In genomic region chr6:7085911-7086310, GRCh38 we compare ENCODE assay signal across 8 cellular contexts. TPM values are rescaled to one million over a fixed set of nuclear protein-coding genes. Genes with fewer than 3 reads are reported as not detected.
DNase-seq lines count a peak whose midpoint lies in the region; ATAC-seq and TF ChIP-seq lines count a peak whose summit lies in the region.

No MANE protein-coding gene starts in this region.

- no peaks in the 10 kb centered on the region for H3K27me3 ChIP-seq in BLaER1 treated with 17β-estradiol and CSF1 and Interleukin-3, amounts not matched to agents 10 nM and 100 nM
- no peaks in the 10 kb centered on the region for H3K27me3 ChIP-seq in IMR-90 (ENCODE audit: control insufficient read depth, insufficient read depth, low read length)
- H3K27me3 ChIP-seq in skeletal muscle tissue (ENCODE audit: control insufficient read depth in 3 of 3, insufficient read depth in 3 of 3, low read length in 3 of 3): no peaks in the 10 kb centered on the region

- DNase-seq in IMR-90 (no peak), NCI-H128 (lab: John Stamatoyannopoulos, UW; ENCODE audit: unreplicated experiment) (no peak), midbrain (lab: John Stamatoyannopoulos, UW) (no peak), islet precursor cell (no peak)
- DNase-seq in central memory CD8-positive, alpha-beta T cell (ENCODE audit: low spot score in 2 of 2): no peak

- dilution Hi-C loops in IMR-90 (cut with HindIII; ENCODE audit: low sequenced_read_pairs, unreplicated experiment): no loop called here

- TF ChIP-seq RAD21 in IMR-90 (IDR thresholded peaks at IDR 0.05; ENCODE audit: low read length): no peak

- H4K91ac ChIP-seq in IMR-90 (ENCODE audit: insufficient read depth, low read depth, low read length): no peak overlapping the region

- WGBS in IMR-90 (ENCODE audit: extremely low coverage in 2 of 2, insufficient read length in 1 of 2), 2 experiments: no CpG with 5 or more reads among the region's 1 CpG

- H3K9me3 Mint-ChIP-seq in central memory CD8-positive, alpha-beta T cell: no peaks in the 10 kb centered on the region

- no peak overlapping the region for H2BK120ac ChIP-seq in IMR-90 (ENCODE audit: low read depth, low read length)

- in situ Hi-C loops in IMR-90 (cut with MboI; ENCODE audit: low sequenced_read_pairs): no loop called here

- H3K18ac ChIP-seq in IMR-90 (ENCODE audit: low read depth, low read length): no peak overlapping the region

- H3K79me1 ChIP-seq in IMR-90 (ENCODE audit: low read depth in 1 of 2, low read length in 2 of 2): no peaks in the 10 kb centered on the region

- H4K8ac ChIP-seq in IMR-90 (ENCODE audit: low read depth in 2 of 2, low read length in 2 of 2): no peak overlapping the region

- no peak for TF ChIP-seq CTCF in IMR-90 (conservative IDR thresholded peaks at IDR 0.05; ENCODE audit: low read depth, low read length)

- no peak overlapping the region for H2BK20ac ChIP-seq in IMR-90 (ENCODE audit: low read depth, low read length)

- POLR2A ChIA-PET in IMR-90 (lab: Charles Lee; ENCODE audit: unreplicated experiment): no interaction called here

- peaks cover 5% of the 10 kb centered on the region for H3K36me3 Mint-ChIP-seq in central memory CD8-positive, alpha-beta T cell (ENCODE audit: insufficient read depth)

- ATAC-seq in GM19025 (IDR thresholded peaks at IDR 0.05; ENCODE audit: low read depth, unreplicated experiment) (peak; percentile 22), IMR-90 (ENCODE audit: low read depth) (no peak)
- no peak for ATAC-seq in central memory CD8-positive, alpha-beta T cell (replicated peaks; ENCODE audit: extremely low read depth, poor library complexity, severe bottlenecking)

- H3K9me1 ChIP-seq in IMR-90 (ENCODE audit: insufficient read depth, low read length): no peaks in the 10 kb centered on the region

- H2AK5ac ChIP-seq in IMR-90 (ENCODE audit: low read depth, low read length): no peak overlapping the region

- H3K4ac ChIP-seq in IMR-90 (ENCODE audit: low read depth, low read length): no peak overlapping the region

- H3K27ac ChIP-seq in BLaER1 treated with 17β-estradiol and CSF1 and Interleukin-3, amounts not matched to agents 10 nM and 100 nM: peak overlapping the region in 9 of 11 experiments; percentile 50 to 75 (median 67); a peak in 18 of 22 replicates
- H3K27ac ChIP-seq in IMR-90 (ENCODE audit: insufficient read depth, low read length): no peak overlapping the region
- H3K27ac ChIP-seq in skeletal muscle tissue (ENCODE audit: low read depth, low read length): peak overlapping the region; percentile 11

- H3K9ac ChIP-seq in BLaER1 treated with 17β-estradiol and CSF1 and Interleukin-3, amounts not matched to agents 10 nM and 100 nM: peak overlapping the region in 10 of 11 experiments; percentile 52 to 73 (median 68); a peak in 11 of 22 replicates
- no peak overlapping the region for H3K9ac ChIP-seq in IMR-90 (ENCODE audit: low read depth, low read length)
- no peak overlapping the region for H3K9ac ChIP-seq in skeletal muscle tissue (ENCODE audit: low read depth in 1 of 3, low read length in 3 of 3)

- H3K4me3 ChIP-seq in BLaER1 treated with 17β-estradiol and CSF1 and Interleukin-3, amounts not matched to agents 10 nM and 100 nM: peak overlapping the region in 5 of 10 experiments; percentile 47 to 59 (median 58); a peak in 5 of 20 replicates
- no peak overlapping the region for H3K4me3 ChIP-seq in IMR-90 (ENCODE audit: insufficient read depth, low read depth, low read length)
- H3K4me3 ChIP-seq in skeletal muscle tissue (ENCODE audit: low read length in 3 of 3): no peak overlapping the region

- H3K4me2 ChIP-seq in BLaER1 treated with 17β-estradiol and CSF1 and Interleukin-3, amounts not matched to agents 10 nM and 100 nM: peak overlapping the region; percentile 76 to 91 (median 84)
- H3K4me2 ChIP-seq in IMR-90 (ENCODE audit: low read depth, low read length): no peak overlapping the region

- H3K36me3 ChIP-seq in BLaER1 treated with 17β-estradiol and CSF1 and Interleukin-3, amounts not matched to agents 10 nM and 100 nM: peaks cover 0 to 9% (median 0%) of the 10 kb centered on the region in 11 experiments; a peak in 1 of 22 replicates
- H3K36me3 ChIP-seq in IMR-90 (ENCODE audit: control insufficient read depth, insufficient read depth, low read length): no peaks in the 10 kb centered on the region
- H3K36me3 ChIP-seq in skeletal muscle tissue (ENCODE audit: control insufficient read depth in 3 of 3, insufficient read depth in 3 of 3, low read length in 3 of 3): no peaks in the 10 kb centered on the region

- TF ChIP-seq POLR2A in IMR-90 (IDR thresholded peaks at IDR 0.05; ENCODE audit: low read depth, low read length): no peak

- H3K9me3 ChIP-seq in BLaER1 treated with 17β-estradiol and CSF1 and Interleukin-3, amounts not matched to agents 10 nM and 100 nM (replicated peaks in 1 of 11): no peaks in the 10 kb centered on the region
- H3K9me3 ChIP-seq in IMR-90 (ENCODE audit: control insufficient read depth, insufficient read depth, low read length) (no peaks in the 10 kb centered on the region), skeletal muscle tissue (ENCODE audit: control insufficient read depth in 3 of 3, low read length in 3 of 3) (no peaks in the 10 kb centered on the region)

- intact Hi-C loops in IMR-90 (cut with micrococcal nuclease): no loop called here

- peaks cover 0 to 11% (median 0%) of the 10 kb centered on the region in 11 experiments; a peak in 2 of 22 replicates for H4K20me1 ChIP-seq in BLaER1 treated with 17β-estradiol and CSF1 and Interleukin-3, amounts not matched to agents 10 nM and 100 nM
- no peaks in the 10 kb centered on the region for H4K20me1 ChIP-seq in IMR-90 (ENCODE audit: insufficient read depth, low read length)

- no peak overlapping the region for H2AK9ac ChIP-seq in IMR-90 (replicated peaks; ENCODE audit: low read depth, low read length, poor library complexity)

- H2BK15ac ChIP-seq in IMR-90 (ENCODE audit: low read depth, low read length): no peak overlapping the region

- CTCF ChIA-PET in IMR-90 (lab: Yijun Ruan, JAX): no interaction called here

- H3K27ac Mint-ChIP-seq in central memory CD8-positive, alpha-beta T cell (ENCODE audit: low read depth): peak overlapping the region; percentile 71

- BruUV-seq in IMR-90 (replicated peaks; lab: Mats Ljungman, UMichigan): no TSS peak

- no peak overlapping the region for H2BK5ac ChIP-seq in IMR-90 (ENCODE audit: low read depth, low read length, poor library complexity, severe bottlenecking)

- H3K4me1 ChIP-seq in BLaER1 treated with 17β-estradiol and CSF1 and Interleukin-3, amounts not matched to agents 10 nM and 100 nM: peaks cover 30 to 46% (median 43%) of the 10 kb centered on the region in 10 experiments
- no peaks in the 10 kb centered on the region for H3K4me1 ChIP-seq in IMR-90 (ENCODE audit: control insufficient read depth, insufficient read depth, low read length)
- peaks cover 9 to 24% (median 11%) of the 10 kb centered on the region in 3 donors for H3K4me1 ChIP-seq in skeletal muscle tissue (ENCODE audit: control insufficient read depth in 3 of 3, insufficient read depth in 3 of 3, low read length in 3 of 3)

- H3K27me3 Mint-ChIP-seq in central memory CD8-positive, alpha-beta T cell: no peaks in the 10 kb centered on the region

- H3K4me3 Mint-ChIP-seq in central memory CD8-positive, alpha-beta T cell: peak overlapping the region; percentile 73

- H3K23ac ChIP-seq in IMR-90 (ENCODE audit: low read depth, low read length): no peak overlapping the region

- H3K14ac ChIP-seq in IMR-90 (replicated peaks; ENCODE audit: low read depth, low read length): 0 out of 2 replicates have a peak overlapping the region, but pooled peaks have one; percentile 21

- H4K5ac ChIP-seq in IMR-90 (ENCODE audit: low read depth, low read length): no peak overlapping the region

- H3K4me1 Mint-ChIP-seq in central memory CD8-positive, alpha-beta T cell: peaks cover 23% of the 10 kb centered on the region

- no peak overlapping the region for H3K56ac ChIP-seq in IMR-90 (ENCODE audit: extremely low read depth, insufficient read depth, low read length)

- peak overlapping the region; percentile 70 for H2AFZ ChIP-seq in IMR-90 (replicated peaks; ENCODE audit: low read length, poor library complexity)

TF ChIP-seq in IMR-90, 13 proteins besides CTCF, POLR2A, EP300 and RAD21:
- TF ChIP-seq MXI1 (IDR thresholded peaks at IDR 0.05; ENCODE audit: borderline replicate concordance, low read depth, low read length) (0 out of 2 replicates have a peak, but pooled peaks have one; percentile 26), NFE2L2 (IDR thresholded peaks at IDR 0.05; ENCODE audit: low read depth, low read length) (no peak), MAFK (IDR thresholded peaks at IDR 0.05; ENCODE audit: low read depth, low read length) (no peak), RFX5 (IDR thresholded peaks at IDR 0.05; ENCODE audit: low read depth, low read length) (no peak)

RNA-seq across cellular contexts. Expression of gene RREB1, which starts 21.9 kb away (rescaled TPM):
- total RNA-seq in IMR-90 (2012; rRNA removed) (8.4 and 8.6 TPM in 2 replicates), skeletal muscle tissue (22.4 TPM)
- polyA plus RNA-seq in IMR-90 (2012; rRNA removed): 4.7 and 14.5 TPM in 2 replicates
- 2.1 and 2.4 TPM in 2 replicates for polyA plus RNA-seq in IMR-90 (2012; cell fraction: cytosol; rRNA removed)
- polyA plus RNA-seq in IMR-90 (2012; cell fraction: nucleus; rRNA removed; ENCODE audit: low replicate concordance): 13.2 and 13.5 TPM in 2 replicates

Comparison
In these comparisons a context has a peak if more than half of its experiments do, and no peak if none do; other contexts are left out.
1. H3K9ac ChIP-seq: peak in BLaER1 treated with 17β-estradiol and CSF1 and Interleukin-3, amounts not matched to agents 10 nM and 100 nM (10 of 11); none in IMR-90 (single experiment) and skeletal muscle tissue (0 of 3).